ENCODE assay signal across 8 cellular contexts in the genomic region with DNA sequence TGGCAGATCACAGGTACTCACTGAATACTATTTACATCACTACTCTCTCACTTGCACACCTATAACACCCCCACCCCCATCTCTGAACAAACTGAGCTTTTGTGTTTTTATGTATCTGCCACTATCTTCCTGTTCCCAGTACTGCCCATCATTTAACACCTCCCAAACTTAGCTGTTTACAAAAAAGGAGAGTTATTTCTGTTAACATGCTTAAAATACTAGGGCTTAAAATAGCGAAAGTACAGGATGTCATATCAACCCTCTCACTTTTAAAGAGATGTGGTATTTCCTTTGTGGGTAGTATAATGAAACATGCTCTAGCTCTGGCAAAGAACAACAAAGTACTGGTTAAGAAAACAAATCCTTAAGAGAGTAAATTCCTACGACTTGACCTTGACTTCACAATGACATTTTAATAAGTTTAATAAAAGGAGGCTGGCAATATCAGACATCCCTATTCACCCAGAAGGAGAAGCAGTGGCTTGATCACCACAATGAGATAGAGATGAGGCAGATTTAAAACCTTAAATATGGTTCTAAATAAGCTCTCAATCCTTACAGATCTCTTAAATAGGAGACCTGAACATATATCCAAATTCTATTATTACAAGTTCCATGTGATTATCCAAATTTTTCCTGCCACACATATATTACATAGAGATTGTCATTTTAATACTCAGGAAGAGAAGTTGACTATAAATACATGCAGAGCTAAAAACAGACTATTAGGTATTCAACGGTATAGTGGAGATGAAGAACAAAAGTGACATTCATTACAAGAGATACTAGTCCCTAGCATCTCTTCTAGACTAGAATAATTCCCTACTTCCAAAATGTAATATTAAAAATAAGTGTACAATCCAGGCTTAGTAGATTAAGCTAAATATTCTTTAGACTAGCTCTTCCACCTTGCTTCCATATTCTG. TPM values are rescaled to one million over a fixed set of nuclear protein-coding genes. Genes with fewer than 3 reads are reported as not detected.
DNase-seq lines count a peak whose midpoint lies in the region; ATAC-seq and TF ChIP-seq lines count a peak whose summit lies in the region.

No MANE protein-coding gene starts in this region.

- no peak for TF ChIP-seq CTCF in AG10803 (conservative IDR thresholded peaks at IDR 0.05; ENCODE audit: low read length)
- TF ChIP-seq CTCF in cardiac muscle cell (IDR thresholded peaks at IDR 0.05; ENCODE audit: low read depth, low read length): no peak

- H3K4me1 ChIP-seq in cardiac muscle cell (ENCODE audit: low read depth): peaks cover 32% of the 10 kb centered on the region

- H3K36me3 ChIP-seq in KOPT-K1 (ENCODE audit: insufficient read depth, low read length) (no peaks in the 10 kb centered on the region), cardiac muscle cell (no peaks in the 10 kb centered on the region)

- H3K9me3 ChIP-seq in KOPT-K1 (ENCODE audit: insufficient read depth, low read length, poor library complexity, severe bottlenecking) (no peaks in the 10 kb centered on the region), cardiac muscle cell (ENCODE audit: low read depth) (no peaks in the 10 kb centered on the region)

- ATAC-seq in GM19452 (IDR thresholded peaks at IDR 0.05; ENCODE audit: unreplicated experiment): peak; percentile 79

- no peak overlapping the region for H3K4me3 ChIP-seq in AG10803 (ENCODE audit: low read length)
- no peak overlapping the region for H3K4me3 ChIP-seq in cardiac muscle cell

- no peaks in the 10 kb centered on the region for H3K27me3 ChIP-seq in cardiac muscle cell

- DNase-seq in AG10803 (ENCODE audit: low read depth) (peak; percentile 53), cardiac muscle cell (ENCODE audit: low read depth in 1 of 2, low spot score in 1 of 2) (peak in 1 of 2 donors; percentile 73), OCI-M2 (lab: John Stamatoyannopoulos, UW; ENCODE audit: unreplicated experiment) (no peak), iPS-NIHi11 (ENCODE audit: low spot score) (no peak), NCI-H2196 (lab: John Stamatoyannopoulos, UW; ENCODE audit: unreplicated experiment) (no peak)
- DNase-seq in activated CD8-positive, alpha-beta memory T cell treated with anti-CD3 and anti-CD28 coated beads, Interleukin-2, amount 50 U/mL, for 48 hours: no peak

- H3K27ac ChIP-seq in KOPT-K1 (ENCODE audit: low read depth, low read length, poor library complexity, severe bottlenecking) (peak overlapping the region; percentile 26), cardiac muscle cell (peak overlapping the region; percentile 82)

RNA-seq across cellular contexts. Expression of gene TRAK2, which starts 36.9 kb away (rescaled TPM):
- 10.2 and 13.2 TPM in 2 replicates for total RNA-seq in cardiac muscle cell
- polyA plus RNA-seq in cardiac muscle cell: 9.6 and 10.6 TPM in 2 replicates

RNA-seq across cellular contexts. Expression of gene STRADB, which starts 37.2 kb away (rescaled TPM):
- total RNA-seq in cardiac muscle cell: 35.5 TPM in 2 replicates
- 81.8 and 106 TPM in 2 replicates for polyA plus RNA-seq in cardiac muscle cell

RNA-seq across cellular contexts. Expression of gene FLACC1, which starts 57.2 kb away (rescaled TPM):
- total RNA-seq in cardiac muscle cell: 0.53 and 0.69 TPM in 2 replicates
- 1.5 and 1.7 TPM in 2 replicates for polyA plus RNA-seq in cardiac muscle cell
